In the genomic region with DNA sequence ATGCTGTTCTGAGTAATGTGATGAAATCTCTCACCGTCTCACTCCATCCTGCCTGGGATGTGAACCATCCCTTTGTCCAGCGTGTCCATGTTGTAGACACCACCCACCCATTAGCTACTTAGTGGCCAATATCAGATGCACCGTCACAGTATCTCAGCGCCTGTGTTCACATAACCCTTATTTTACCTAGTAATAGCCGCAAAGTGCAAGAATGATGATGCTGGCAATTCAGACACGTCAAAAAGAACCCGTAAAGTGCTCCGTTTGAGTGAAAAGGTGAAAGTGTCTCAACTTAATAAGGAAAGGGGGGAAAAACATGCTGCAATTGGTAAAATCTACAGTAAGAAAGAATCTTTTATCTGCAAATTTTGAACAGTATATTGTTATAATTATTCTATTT, we compare ENCODE assay signal across 26 cellular contexts. TPM values are rescaled to one million over a fixed set of nuclear protein-coding genes. Genes with fewer than 3 reads are reported as not detected.
DNase-seq lines count a peak whose midpoint lies in the region; ATAC-seq, FAIRE-seq and TF ChIP-seq lines count a peak whose summit lies in the region.
"Had no signal": no experiment of that assay in that cellular context is flagged by ENCODE, and none has a peak within 500 bp of the region (broad histone marks: within the 10 kb centered on the region; RNA-seq: fewer than 3 reads in every experiment).

No MANE protein-coding gene starts in this region.

- H3K9ac ChIP-seq in OCI-LY3 (ENCODE audit: low read length), result no peak overlapping the region
- H3K9ac ChIP-seq: BLaER1 treated with 17β-estradiol and CSF1 and Interleukin-3, amounts not matched to agents 10 nM and 100 nM; GM23248 had no signal

- peak overlapping the region; percentile 10 for H3K4me3 Mint-ChIP-seq in endothelial cell (ENCODE audit: unreplicated experiment)
- H3K4me3 Mint-ChIP-seq: CD14-positive monocyte; CD4-positive, alpha-beta T cell; CD8-positive, alpha-beta memory T cell; HFFc6 had no signal

- 87% methylated on average over 8 of the region's 8 CpGs for WGBS in esophagus muscularis mucosa

- H3K27ac ChIP-seq in OCI-LY3 (ENCODE audit: low read length) (no peak overlapping the region), esophagus muscularis mucosa (replicated peaks in 1 of 4) (no peak overlapping the region)
- H3K27ac ChIP-seq: A549; BLaER1 treated with 17β-estradiol and CSF1 and Interleukin-3, amounts not matched to agents 10 nM and 100 nM; GM23248 had no signal

- peaks cover 30% of the 10 kb centered on the region for H3K36me3 Mint-ChIP-seq in endothelial cell (ENCODE audit: low read depth, unreplicated experiment)
- H3K36me3 Mint-ChIP-seq: CD14-positive monocyte; CD8-positive, alpha-beta memory T cell had no signal

- H3K4me1 Mint-ChIP-seq in endothelial cell (ENCODE audit: unreplicated experiment), result peaks cover 33% of the 10 kb centered on the region
- H3K4me1 Mint-ChIP-seq: CD8-positive, alpha-beta memory T cell had no signal

- H3K27me3 ChIP-seq in OCI-LY3 (ENCODE audit: low read depth, low read length) (peaks cover 29% of the 10 kb centered on the region), esophagus muscularis mucosa (no peaks in the 10 kb centered on the region)
- H3K27me3 ChIP-seq: BLaER1 treated with 17β-estradiol and CSF1 and Interleukin-3, amounts not matched to agents 10 nM and 100 nM had no signal

- H3K4me3 ChIP-seq in GM12865 (ENCODE audit: low read depth, low read length) (no peak overlapping the region), OCI-LY3 (ENCODE audit: low read length) (no peak overlapping the region), esophagus muscularis mucosa (no peak overlapping the region)
- H3K4me3 ChIP-seq: A549; BLaER1 treated with 17β-estradiol and CSF1 and Interleukin-3, amounts not matched to agents 10 nM and 100 nM; GM23248; HAP-1 had no signal

- H3K36me3 ChIP-seq in OCI-LY3 (replicated peaks; ENCODE audit: low read depth, low read length), result no peaks in the 10 kb centered on the region
- H3K36me3 ChIP-seq in esophagus muscularis mucosa, result no peaks in the 10 kb centered on the region
- H3K36me3 ChIP-seq: BE2C; BLaER1 treated with 17β-estradiol and CSF1 and Interleukin-3, amounts not matched to agents 10 nM and 100 nM; HAP-1 had no signal

- no peaks in the 10 kb centered on the region for H4K20me1 ChIP-seq in OCI-LY3 (ENCODE audit: insufficient read depth, low read length)
- H4K20me1 ChIP-seq: BLaER1 treated with 17β-estradiol and CSF1 and Interleukin-3, amounts not matched to agents 10 nM and 100 nM had no signal

- no peak overlapping the region; the same call in 1 of the 2 replicates for H2AFZ ChIP-seq in OCI-LY3 (ENCODE audit: low read depth, low read length)
- H2AFZ ChIP-seq: GM23248 had no signal

- H3K27ac Mint-ChIP-seq in endothelial cell (ENCODE audit: unreplicated experiment), result no peak overlapping the region
- H3K27ac Mint-ChIP-seq: CD14-positive monocyte; CD4-positive, alpha-beta T cell; HFFc6 had no signal

- ATAC-seq in GM18867 (IDR thresholded peaks at IDR 0.05; ENCODE audit: unreplicated experiment), result peak; percentile 38
- ATAC-seq: A549 had no signal

- H3K4me2 ChIP-seq in OCI-LY3 (ENCODE audit: low read length), result peak overlapping the region; percentile 34; the same call in 1 of the 2 replicates
- H3K4me2 ChIP-seq: A549; BLaER1 treated with 17β-estradiol and CSF1 and Interleukin-3, amounts not matched to agents 10 nM and 100 nM had no signal

- peaks cover 16% of the 10 kb centered on the region for H3K27me3 Mint-ChIP-seq in endothelial cell (ENCODE audit: unreplicated experiment)
- H3K27me3 Mint-ChIP-seq: CD4-positive, alpha-beta T cell had no signal

- no peak for TF ChIP-seq CTCF in GM12865 (IDR thresholded peaks at IDR 0.05; ENCODE audit: insufficient read depth, low read depth, low read length, missing control alignments)
- TF ChIP-seq CTCF in OCI-LY3 (IDR thresholded peaks at IDR 0.05; ENCODE audit: low read depth, low read length), result no peak
- TF ChIP-seq CTCF in endothelial cell (IDR thresholded peaks at IDR 0.05; ENCODE audit: unreplicated experiment), result no peak
- TF ChIP-seq CTCF in esophagus muscularis mucosa (IDR thresholded peaks at IDR 0.05), result no peak

- intact Hi-C loops in esophagus muscularis mucosa (cut with DNase I), result no loop called here

- peaks cover 16% of the 10 kb centered on the region for H3K9me3 Mint-ChIP-seq in endothelial cell (ENCODE audit: unreplicated experiment)
- H3K9me3 Mint-ChIP-seq: CD4-positive, alpha-beta T cell; CD8-positive, alpha-beta memory T cell; HFFc6 had no signal

- H3K4me1 ChIP-seq in OCI-LY3 (ENCODE audit: low read length), result peaks cover 29% of the 10 kb centered on the region
- no peaks in the 10 kb centered on the region for H3K4me1 ChIP-seq in esophagus muscularis mucosa
- H3K4me1 ChIP-seq: A549, BE2C, HAP-1 had no signal

- FAIRE-seq in urothelium cell line (lab: Jason Lieb, UNC), result no peak
- FAIRE-seq: A549, D721Med, GM12892 had no signal

- no peak for TF ChIP-seq POLR2A in esophagus muscularis mucosa (IDR thresholded peaks at IDR 0.05; ENCODE audit: low read depth)

- TF ChIP-seq EP300 in esophagus muscularis mucosa (IDR thresholded peaks at IDR 0.05), result no peak

- no peaks in the 10 kb centered on the region for H3K79me2 ChIP-seq in OCI-LY3 (ENCODE audit: low read length)

- DNase-seq in GM12865 (ENCODE audit: low read depth), result peak; percentile 47
- DNase-seq in endothelial cell (ENCODE audit: low spot score), result no peak
- no peak for DNase-seq in T1000 (lab: John Stamatoyannopoulos, UW)
- DNase-seq in esophagus muscularis mucosa (ENCODE audit: extremely low spot score), result no peak
- DNase-seq in urothelium cell line (ENCODE audit: low spot score), result no peak
- DNase-seq: 8988T; ACHN; AML-193; BE2C; CD4-positive, alpha-beta T cell; CD8-positive, alpha-beta memory T cell; DMS 273 treated with DMSO at 0.1 percent for 48 hours; DMS79; EL; GDM1; GM23248; HFFc6 had no signal

- H3K9me3 ChIP-seq in OCI-LY3 (ENCODE audit: insufficient read depth, low read length), result no peaks in the 10 kb centered on the region
- H3K9me3 ChIP-seq in esophagus muscularis mucosa, result no peaks in the 10 kb centered on the region
- H3K9me3 ChIP-seq: A549, BE2C, HAP-1 had no signal

RNA-seq across cellular contexts. Expression of gene RNASE10, which starts 3.0 kb away (rescaled TPM):
- total RNA-seq in endothelial cell (ENCODE audit: unreplicated experiment) (10.7 TPM), esophagus muscularis mucosa (not detected)
- total RNA-seq: CD4-positive, alpha-beta T cell; GM23248; H4 had no signal

RNA-seq across cellular contexts. Expression of gene PNP, which starts 39.2 kb away (rescaled TPM):
- total RNA-seq in endothelial cell (ENCODE audit: unreplicated experiment), result 322 TPM
- 10 to 100 TPM in 3 of 4 donors, 1 to 10 TPM in 1; 4.2 to 85.2 (median 14.2) TPM for total RNA-seq in esophagus muscularis mucosa

RNA-seq across cellular contexts. Expression of gene PIP4P1, which starts 47.1 kb away (rescaled TPM):
- total RNA-seq in endothelial cell (ENCODE audit: unreplicated experiment) (36.8 TPM), esophagus muscularis mucosa (10 to 100 TPM; 18.7 to 27.9 (median 24.5) TPM)

RNA-seq across cellular contexts. Expression of gene RNASE9, which starts 52.5 kb away (rescaled TPM):
- total RNA-seq in endothelial cell (ENCODE audit: unreplicated experiment) (not detected), esophagus muscularis mucosa (not detected)
- total RNA-seq: CD4-positive, alpha-beta T cell; CD8-positive, alpha-beta memory T cell; GM23248; H4; HFFc6 had no signal

RNA-seq across cellular contexts. Expression of gene APEX1, which starts 53.3 kb away (rescaled TPM):
- 230 TPM for total RNA-seq in endothelial cell (ENCODE audit: unreplicated experiment)
- total RNA-seq in esophagus muscularis mucosa, result 100 to 1,000 TPM; 101 to 105 (median 104) TPM

Comparison
In these comparisons a context has a peak if more than half of its experiments do, and no peak if none do; other contexts are left out.
1. RNA of gene RNASE10, which starts 3.0 kb away (total RNA-seq): 10.7 TPM in endothelial cell (single experiment); not detected in esophagus muscularis mucosa; every median in the first group is over 10 times any median in the second.